1 cellular context compared by ENCODE assay signal in the genomic region with DNA sequence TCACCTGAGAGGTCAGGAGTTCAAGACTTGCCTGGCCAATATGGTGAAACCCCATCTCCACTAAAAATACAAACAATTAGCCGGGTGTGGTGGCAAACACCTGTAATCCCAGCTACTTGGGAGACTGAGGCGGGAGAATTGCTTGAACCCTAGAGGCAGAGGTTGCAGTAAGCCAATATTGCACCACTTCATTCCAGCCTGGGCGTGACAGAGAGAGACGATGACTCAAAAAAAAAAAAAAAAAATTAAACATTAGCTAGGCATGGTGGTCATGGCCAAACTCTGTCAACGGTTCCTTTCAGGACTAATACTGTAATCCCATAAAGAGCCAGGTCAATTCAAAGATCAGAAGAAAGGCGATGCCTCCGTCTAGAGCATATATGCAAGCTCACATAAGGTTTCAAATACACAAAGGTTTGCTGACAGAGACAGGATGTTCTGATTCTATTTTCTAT.
TF ChIP-seq lines count a peak whose summit lies in the region.

No MANE protein-coding gene starts in this region.

TF ChIP-seq in HepG2, 621 proteins besides CTCF, POLR2A, EP300 and RAD21 (continued from another document and continues in another):
- TF ChIP-seq, protein P1, sequence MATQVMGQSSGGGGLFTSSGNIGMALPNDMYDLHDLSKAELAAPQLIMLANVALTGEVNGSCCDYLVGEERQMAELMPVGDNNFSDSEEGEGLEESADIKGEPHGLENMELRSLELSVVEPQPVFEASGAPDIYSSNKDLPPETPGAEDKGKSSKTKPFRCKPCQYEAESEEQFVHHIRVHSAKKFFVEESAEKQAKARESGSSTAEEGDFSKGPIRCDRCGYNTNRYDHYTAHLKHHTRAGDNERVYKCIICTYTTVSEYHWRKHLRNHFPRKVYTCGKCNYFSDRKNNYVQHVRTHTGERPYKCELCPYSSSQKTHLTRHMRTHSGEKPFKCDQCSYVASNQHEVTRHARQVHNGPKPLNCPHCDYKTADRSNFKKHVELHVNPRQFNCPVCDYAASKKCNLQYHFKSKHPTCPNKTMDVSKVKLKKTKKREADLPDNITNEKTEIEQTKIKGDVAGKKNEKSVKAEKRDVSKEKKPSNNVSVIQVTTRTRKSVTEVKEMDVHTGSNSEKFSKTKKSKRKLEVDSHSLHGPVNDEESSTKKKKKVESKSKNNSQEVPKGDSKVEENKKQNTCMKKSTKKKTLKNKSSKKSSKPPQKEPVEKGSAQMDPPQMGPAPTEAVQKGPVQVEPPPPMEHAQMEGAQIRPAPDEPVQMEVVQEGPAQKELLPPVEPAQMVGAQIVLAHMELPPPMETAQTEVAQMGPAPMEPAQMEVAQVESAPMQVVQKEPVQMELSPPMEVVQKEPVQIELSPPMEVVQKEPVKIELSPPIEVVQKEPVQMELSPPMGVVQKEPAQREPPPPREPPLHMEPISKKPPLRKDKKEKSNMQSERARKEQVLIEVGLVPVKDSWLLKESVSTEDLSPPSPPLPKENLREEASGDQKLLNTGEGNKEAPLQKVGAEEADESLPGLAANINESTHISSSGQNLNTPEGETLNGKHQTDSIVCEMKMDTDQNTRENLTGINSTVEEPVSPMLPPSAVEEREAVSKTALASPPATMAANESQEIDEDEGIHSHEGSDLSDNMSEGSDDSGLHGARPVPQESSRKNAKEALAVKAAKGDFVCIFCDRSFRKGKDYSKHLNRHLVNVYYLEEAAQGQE (IDR thresholded peaks at IDR 0.05; ENCODE audit: borderline replicate concordance in 1 of 2, low read depth in 1 of 2, low read length in 2 of 2) = 0 out of 4 replicates have a peak, but pooled peaks of 1 of the 2 experiments have one; percentile 7
- TF ChIP-seq ATF7-NPFF (CRISPR knock-in tag; IDR thresholded peaks at IDR 0.05; ENCODE audit: low read depth) (no peak), TOPORS (CRISPR knock-in tag; IDR thresholded peaks at IDR 0.05) (no peak), MED1 (CRISPR knock-in tag; IDR thresholded peaks at IDR 0.05) (peak; percentile 84), TBX3 (IDR thresholded peaks at IDR 0.05; ENCODE audit: borderline replicate concordance) (no peak), CHD4 (IDR thresholded peaks at IDR 0.05; ENCODE audit: borderline replicate concordance, low read length) (peak; percentile 85), KDM5A (IDR thresholded peaks at IDR 0.05; ENCODE audit: borderline replicate concordance, low read length) (no peak), KLF12 (CRISPR knock-in tag; IDR thresholded peaks at IDR 0.05; ENCODE audit: borderline replicate concordance) (0 out of 2 replicates have a peak, but pooled peaks have one; percentile 30), SALL1 (CRISPR knock-in tag; IDR thresholded peaks at IDR 0.05) (peak; percentile 66), ZSCAN12 (CRISPR knock-in tag; IDR thresholded peaks at IDR 0.05) (no peak), KLF9 (CRISPR knock-in tag; IDR thresholded peaks at IDR 0.05; ENCODE audit: low read depth) (peak; percentile 58; the same call in 1 of the 2 replicates), FOXC1 (CRISPR knock-in tag; IDR thresholded peaks at IDR 0.05; ENCODE audit: borderline replicate concordance) (no peak), ATAD3A (CRISPR knock-in tag; IDR thresholded peaks at IDR 0.05) (no peak), TBL1XR1 (IDR thresholded peaks at IDR 0.05; ENCODE audit: borderline replicate concordance, low read length, partially characterized antibody) (peak; percentile 66), SP5 (CRISPR knock-in tag; IDR thresholded peaks at IDR 0.05; ENCODE audit: borderline replicate concordance, low read depth) (peak; percentile 79; the same call in 1 of the 2 replicates), SNRNP70 (IDR thresholded peaks at IDR 0.05; ENCODE audit: low read depth, low read length) (no peak), NONO (IDR thresholded peaks at IDR 0.05) (no peak), NONO (CRISPR knock-in tag; conservative IDR thresholded peaks at IDR 0.05) (no peak), ZNF557 (CRISPR knock-in tag; IDR thresholded peaks at IDR 0.05) (no peak), FOXK1 (CRISPR knock-in tag; IDR thresholded peaks at IDR 0.05; ENCODE audit: borderline replicate concordance, low read depth) (peak; percentile 38; the same call in 1 of the 2 replicates), ZMYM2 (CRISPR knock-in tag; IDR thresholded peaks at IDR 0.05) (peak; percentile 78; the same call in 1 of the 2 replicates)
- TF ChIP-seq, protein P2, sequence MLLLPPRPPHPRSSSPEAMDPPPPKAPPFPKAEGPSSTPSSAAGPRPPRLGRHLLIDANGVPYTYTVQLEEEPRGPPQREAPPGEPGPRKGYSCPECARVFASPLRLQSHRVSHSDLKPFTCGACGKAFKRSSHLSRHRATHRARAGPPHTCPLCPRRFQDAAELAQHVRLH (CRISPR knock-in tag; IDR thresholded peaks at IDR 0.05; ENCODE audit: borderline replicate concordance, low read depth) = peak; percentile 38; the same call in 1 of the 2 replicates
- TF ChIP-seq, protein P3, sequence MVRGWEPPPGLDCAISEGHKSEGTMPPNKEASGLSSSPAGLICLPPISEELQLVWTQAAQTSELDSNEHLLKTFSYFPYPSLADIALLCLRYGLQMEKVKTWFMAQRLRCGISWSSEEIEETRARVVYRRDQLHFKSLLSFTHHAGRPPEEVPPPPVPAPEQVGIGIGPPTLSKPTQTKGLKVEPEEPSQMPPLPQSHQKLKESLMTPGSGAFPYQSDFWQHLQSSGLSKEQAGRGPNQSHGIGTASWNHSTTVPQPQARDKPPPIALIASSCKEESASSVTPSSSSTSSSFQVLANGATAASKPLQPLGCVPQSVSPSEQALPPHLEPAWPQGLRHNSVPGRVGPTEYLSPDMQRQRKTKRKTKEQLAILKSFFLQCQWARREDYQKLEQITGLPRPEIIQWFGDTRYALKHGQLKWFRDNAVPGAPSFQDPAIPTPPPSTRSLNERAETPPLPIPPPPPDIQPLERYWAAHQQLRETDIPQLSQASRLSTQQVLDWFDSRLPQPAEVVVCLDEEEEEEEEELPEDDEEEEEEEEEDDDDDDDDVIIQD (CRISPR knock-in tag; IDR thresholded peaks at IDR 0.05; ENCODE audit: low read depth) = peak; percentile 27; the same call in 1 of the 2 replicates
- TF ChIP-seq, protein P4, sequence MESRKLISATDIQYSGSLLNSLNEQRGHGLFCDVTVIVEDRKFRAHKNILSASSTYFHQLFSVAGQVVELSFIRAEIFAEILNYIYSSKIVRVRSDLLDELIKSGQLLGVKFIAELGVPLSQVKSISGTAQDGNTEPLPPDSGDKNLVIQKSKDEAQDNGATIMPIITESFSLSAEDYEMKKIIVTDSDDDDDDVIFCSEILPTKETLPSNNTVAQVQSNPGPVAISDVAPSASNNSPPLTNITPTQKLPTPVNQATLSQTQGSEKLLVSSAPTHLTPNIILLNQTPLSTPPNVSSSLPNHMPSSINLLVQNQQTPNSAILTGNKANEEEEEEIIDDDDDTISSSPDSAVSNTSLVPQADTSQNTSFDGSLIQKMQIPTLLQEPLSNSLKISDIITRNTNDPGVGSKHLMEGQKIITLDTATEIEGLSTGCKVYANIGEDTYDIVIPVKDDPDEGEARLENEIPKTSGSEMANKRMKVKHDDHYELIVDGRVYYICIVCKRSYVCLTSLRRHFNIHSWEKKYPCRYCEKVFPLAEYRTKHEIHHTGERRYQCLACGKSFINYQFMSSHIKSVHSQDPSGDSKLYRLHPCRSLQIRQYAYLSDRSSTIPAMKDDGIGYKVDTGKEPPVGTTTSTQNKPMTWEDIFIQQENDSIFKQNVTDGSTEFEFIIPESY (CRISPR knock-in tag; IDR thresholded peaks at IDR 0.05) = 0 out of 2 replicates have a peak, but pooled peaks have one; percentile 39
- TF ChIP-seq, protein P5, sequence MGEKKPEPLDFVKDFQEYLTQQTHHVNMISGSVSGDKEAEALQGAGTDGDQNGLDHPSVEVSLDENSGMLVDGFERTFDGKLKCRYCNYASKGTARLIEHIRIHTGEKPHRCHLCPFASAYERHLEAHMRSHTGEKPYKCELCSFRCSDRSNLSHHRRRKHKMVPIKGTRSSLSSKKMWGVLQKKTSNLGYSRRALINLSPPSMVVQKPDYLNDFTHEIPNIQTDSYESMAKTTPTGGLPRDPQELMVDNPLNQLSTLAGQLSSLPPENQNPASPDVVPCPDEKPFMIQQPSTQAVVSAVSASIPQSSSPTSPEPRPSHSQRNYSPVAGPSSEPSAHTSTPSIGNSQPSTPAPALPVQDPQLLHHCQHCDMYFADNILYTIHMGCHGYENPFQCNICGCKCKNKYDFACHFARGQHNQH (CRISPR knock-in tag; IDR thresholded peaks at IDR 0.05) = peak; percentile 61; the same call in 1 of the 2 replicates
- TF ChIP-seq, protein P6, sequence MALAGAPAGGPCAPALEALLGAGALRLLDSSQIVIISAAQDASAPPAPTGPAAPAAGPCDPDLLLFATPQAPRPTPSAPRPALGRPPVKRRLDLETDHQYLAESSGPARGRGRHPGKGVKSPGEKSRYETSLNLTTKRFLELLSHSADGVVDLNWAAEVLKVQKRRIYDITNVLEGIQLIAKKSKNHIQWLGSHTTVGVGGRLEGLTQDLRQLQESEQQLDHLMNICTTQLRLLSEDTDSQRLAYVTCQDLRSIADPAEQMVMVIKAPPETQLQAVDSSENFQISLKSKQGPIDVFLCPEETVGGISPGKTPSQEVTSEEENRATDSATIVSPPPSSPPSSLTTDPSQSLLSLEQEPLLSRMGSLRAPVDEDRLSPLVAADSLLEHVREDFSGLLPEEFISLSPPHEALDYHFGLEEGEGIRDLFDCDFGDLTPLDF (CRISPR knock-in tag; IDR thresholded peaks at IDR 0.05) = no peak
- TF ChIP-seq, protein P7, sequence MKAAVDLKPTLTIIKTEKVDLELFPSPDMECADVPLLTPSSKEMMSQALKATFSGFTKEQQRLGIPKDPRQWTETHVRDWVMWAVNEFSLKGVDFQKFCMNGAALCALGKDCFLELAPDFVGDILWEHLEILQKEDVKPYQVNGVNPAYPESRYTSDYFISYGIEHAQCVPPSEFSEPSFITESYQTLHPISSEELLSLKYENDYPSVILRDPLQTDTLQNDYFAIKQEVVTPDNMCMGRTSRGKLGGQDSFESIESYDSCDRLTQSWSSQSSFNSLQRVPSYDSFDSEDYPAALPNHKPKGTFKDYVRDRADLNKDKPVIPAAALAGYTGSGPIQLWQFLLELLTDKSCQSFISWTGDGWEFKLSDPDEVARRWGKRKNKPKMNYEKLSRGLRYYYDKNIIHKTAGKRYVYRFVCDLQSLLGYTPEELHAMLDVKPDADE (CRISPR knock-in tag; IDR thresholded peaks at IDR 0.05) = no peak
- TF ChIP-seq, protein P8, sequence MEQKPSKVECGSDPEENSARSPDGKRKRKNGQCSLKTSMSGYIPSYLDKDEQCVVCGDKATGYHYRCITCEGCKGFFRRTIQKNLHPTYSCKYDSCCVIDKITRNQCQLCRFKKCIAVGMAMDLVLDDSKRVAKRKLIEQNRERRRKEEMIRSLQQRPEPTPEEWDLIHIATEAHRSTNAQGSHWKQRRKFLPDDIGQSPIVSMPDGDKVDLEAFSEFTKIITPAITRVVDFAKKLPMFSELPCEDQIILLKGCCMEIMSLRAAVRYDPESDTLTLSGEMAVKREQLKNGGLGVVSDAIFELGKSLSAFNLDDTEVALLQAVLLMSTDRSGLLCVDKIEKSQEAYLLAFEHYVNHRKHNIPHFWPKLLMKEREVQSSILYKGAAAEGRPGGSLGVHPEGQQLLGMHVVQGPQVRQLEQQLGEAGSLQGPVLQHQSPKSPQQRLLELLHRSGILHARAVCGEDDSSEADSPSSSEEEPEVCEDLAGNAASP (CRISPR knock-in tag; IDR thresholded peaks at IDR 0.05; ENCODE audit: borderline replicate concordance) = 0 out of 2 replicates have a peak, but pooled peaks have one; percentile 20
- TF ChIP-seq, protein P9, sequence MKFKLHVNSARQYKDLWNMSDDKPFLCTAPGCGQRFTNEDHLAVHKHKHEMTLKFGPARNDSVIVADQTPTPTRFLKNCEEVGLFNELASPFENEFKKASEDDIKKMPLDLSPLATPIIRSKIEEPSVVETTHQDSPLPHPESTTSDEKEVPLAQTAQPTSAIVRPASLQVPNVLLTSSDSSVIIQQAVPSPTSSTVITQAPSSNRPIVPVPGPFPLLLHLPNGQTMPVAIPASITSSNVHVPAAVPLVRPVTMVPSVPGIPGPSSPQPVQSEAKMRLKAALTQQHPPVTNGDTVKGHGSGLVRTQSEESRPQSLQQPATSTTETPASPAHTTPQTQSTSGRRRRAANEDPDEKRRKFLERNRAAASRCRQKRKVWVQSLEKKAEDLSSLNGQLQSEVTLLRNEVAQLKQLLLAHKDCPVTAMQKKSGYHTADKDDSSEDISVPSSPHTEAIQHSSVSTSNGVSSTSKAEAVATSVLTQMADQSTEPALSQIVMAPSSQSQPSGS (CRISPR knock-in tag; IDR thresholded peaks at IDR 0.05) = no peak
- TF ChIP-seq, protein P10, sequence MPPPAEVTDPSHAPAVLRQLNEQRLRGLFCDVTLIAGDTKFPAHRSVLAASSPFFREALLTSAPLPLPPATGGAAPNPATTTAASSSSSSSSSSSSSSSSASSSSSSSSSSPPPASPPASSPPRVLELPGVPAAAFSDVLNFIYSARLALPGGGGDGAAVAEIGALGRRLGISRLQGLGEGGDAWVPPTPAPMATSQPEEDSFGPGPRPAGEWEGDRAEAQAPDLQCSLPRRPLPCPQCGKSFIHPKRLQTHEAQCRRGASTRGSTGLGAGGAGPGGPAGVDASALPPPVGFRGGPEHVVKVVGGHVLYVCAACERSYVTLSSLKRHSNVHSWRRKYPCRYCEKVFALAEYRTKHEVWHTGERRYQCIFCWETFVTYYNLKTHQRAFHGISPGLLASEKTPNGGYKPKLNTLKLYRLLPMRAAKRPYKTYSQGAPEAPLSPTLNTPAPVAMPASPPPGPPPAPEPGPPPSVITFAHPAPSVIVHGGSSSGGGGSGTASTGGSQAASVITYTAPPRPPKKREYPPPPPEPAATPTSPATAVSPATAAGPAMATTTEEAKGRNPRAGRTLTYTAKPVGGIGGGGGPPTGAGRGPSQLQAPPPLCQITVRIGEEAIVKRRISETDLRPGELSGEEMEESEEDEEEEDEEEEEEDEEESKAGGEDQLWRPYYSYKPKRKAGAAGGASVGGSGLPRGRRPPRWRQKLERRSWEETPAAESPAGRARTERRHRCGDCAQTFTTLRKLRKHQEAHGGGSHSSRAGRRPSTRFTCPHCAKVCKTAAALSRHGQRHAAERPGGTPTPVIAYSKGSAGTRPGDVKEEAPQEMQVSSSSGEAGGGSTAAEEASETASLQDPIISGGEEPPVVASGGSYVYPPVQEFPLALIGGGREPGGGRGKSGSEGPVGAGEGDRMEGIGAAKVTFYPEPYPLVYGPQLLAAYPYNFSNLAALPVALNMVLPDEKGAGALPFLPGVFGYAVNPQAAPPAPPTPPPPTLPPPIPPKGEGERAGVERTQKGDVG (CRISPR knock-in tag; IDR thresholded peaks at IDR 0.05; ENCODE audit: borderline replicate concordance) = no peak
- TF ChIP-seq, protein P11, sequence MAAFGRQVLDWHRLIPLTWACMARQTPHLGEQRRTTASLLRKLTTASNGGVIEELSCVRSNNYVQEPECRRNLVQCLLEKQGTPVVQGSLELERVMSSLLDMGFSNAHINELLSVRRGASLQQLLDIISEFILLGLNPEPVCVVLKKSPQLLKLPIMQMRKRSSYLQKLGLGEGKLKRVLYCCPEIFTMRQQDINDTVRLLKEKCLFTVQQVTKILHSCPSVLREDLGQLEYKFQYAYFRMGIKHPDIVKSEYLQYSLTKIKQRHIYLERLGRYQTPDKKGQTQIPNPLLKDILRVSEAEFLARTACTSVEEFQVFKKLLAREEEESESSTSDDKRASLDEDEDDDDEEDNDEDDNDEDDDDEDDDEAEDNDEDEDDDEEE (CRISPR knock-in tag; IDR thresholded peaks at IDR 0.05) = no peak
- TF ChIP-seq, protein P12, sequence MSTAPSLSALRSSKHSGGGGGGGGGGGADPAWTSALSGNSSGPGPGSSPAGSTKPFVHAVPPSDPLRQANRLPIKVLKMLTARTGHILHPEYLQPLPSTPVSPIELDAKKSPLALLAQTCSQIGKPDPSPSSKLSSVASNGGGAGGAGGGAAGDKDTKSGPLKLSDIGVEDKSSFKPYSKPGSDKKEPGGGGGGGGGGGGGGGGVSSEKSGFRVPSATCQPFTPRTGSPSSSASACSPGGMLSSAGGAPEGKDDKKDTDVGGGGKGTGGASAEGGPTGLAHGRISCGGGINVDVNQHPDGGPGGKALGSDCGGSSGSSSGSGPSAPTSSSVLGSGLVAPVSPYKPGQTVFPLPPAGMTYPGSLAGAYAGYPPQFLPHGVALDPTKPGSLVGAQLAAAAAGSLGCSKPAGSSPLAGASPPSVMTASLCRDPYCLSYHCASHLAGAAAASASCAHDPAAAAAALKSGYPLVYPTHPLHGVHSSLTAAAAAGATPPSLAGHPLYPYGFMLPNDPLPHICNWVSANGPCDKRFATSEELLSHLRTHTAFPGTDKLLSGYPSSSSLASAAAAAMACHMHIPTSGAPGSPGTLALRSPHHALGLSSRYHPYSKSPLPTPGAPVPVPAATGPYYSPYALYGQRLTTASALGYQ (CRISPR knock-in tag; IDR thresholded peaks at IDR 0.05) = peak; percentile 81
